Comparison of ENCODE assay signal across 7 cellular contexts in genomic region chr5:40825461-40826043, GRCh38. TPM values are rescaled to one million over a fixed set of nuclear protein-coding genes. Genes with fewer than 3 reads are reported as not detected.
DNase-seq lines count a peak whose midpoint lies in the region; ATAC-seq, FAIRE-seq and TF ChIP-seq lines count a peak whose summit lies in the region.
"Not testable (repeated sequence)": the region's sequence is repeated elsewhere in the genome, so short reads cannot be mapped to it uniquely, and the experiment has no call there.

No MANE protein-coding gene starts in this region.

- not testable (repeated sequence) for TF ChIP-seq POLR2A in GM12878 (IDR thresholded peaks at IDR 0.05; ENCODE audit: low read depth, low read length)

- H3T11ph ChIP-seq in H9 (ENCODE audit: low read length), result not testable (repeated sequence)

- H3K27me3 ChIP-seq in H9 (ENCODE audit: insufficient read depth, low read length); Panc1 (ENCODE audit: control insufficient read depth, insufficient read depth, low read length); GM12878 (replicated peaks in 1 of 2; ENCODE audit: control insufficient read depth in 2 of 2, insufficient read depth in 2 of 2, low read length in 1 of 2): not testable (repeated sequence)

- WGBS in H9 (ENCODE audit: extremely low coverage, insufficient read length, low lambda C conversion rate), result no CpG with 5 or more reads among the region's 11 CpGs
- WGBS in GM12878 (ENCODE audit: insufficient coverage, insufficient replicate concordance, low lambda C conversion rate, missing lambda C conversion rate), result 58% methylated on average over 11 of the region's 11 CpGs

- not testable (repeated sequence) for H3K18ac ChIP-seq in H9 (ENCODE audit: insufficient read length, low read depth, low read length)

- not testable (repeated sequence) for H2AK5ac ChIP-seq in H9 (ENCODE audit: insufficient read length, low read length)

- TF ChIP-seq EP300 in GM12878 (IDR thresholded peaks at IDR 0.05; ENCODE audit: borderline replicate concordance in 1 of 2, control insufficient read depth in 1 of 2, low read depth in 2 of 2, low read length in 2 of 2), result not testable (repeated sequence)

- not testable (repeated sequence) for H4K5ac ChIP-seq in H9 (ENCODE audit: insufficient read length, low read depth, low read length)

- in situ Hi-C loops in Panc1 (cut with HindIII; ENCODE audit: low pct_unique_long_range_greater_than_20kb, low sequenced_read_pairs); GM12878 (cut with MboI): not testable (repeated sequence)

- CTCF ChIA-PET in Panc1 (lab: Charles Lee); GM12878 (lab: Yijun Ruan, JAX): not testable (repeated sequence)
- CTCF ChIA-PET in activated CD4-positive, alpha-beta T cell treated with anti-CD3 and anti-CD28 coated beads for 36 hours (lab: Charles Lee), result interaction anchor here (1.4 kb wide), 1 partner anchor 11 kb away, joined by 4 read pairs; no protein-coding TSS in a partner anchor

- not testable (repeated sequence) for H3K56ac ChIP-seq in H9 (ENCODE audit: insufficient read length, low read depth, low read length)

- not testable (repeated sequence) for BruUV-seq in Panc1 (replicated peaks; lab: Mats Ljungman, UMichigan); GM12878 (replicated peaks; lab: Mats Ljungman, UMichigan)

- TF ChIP-seq RAD21 in GM12878 (IDR thresholded peaks at IDR 0.05; ENCODE audit: insufficient read depth, low read depth, low read length), result not testable (repeated sequence)

- peak overlapping the region; percentile 1 to 90 (median 39); a peak in 6 of 7 replicates for H3K27ac Mint-ChIP-seq in H9
- H3K27ac Mint-ChIP-seq in activated CD4-positive, alpha-beta T cell treated with anti-CD3 and anti-CD28 coated beads for 36 hours, result not testable (repeated sequence)

- RAD21 ChIA-PET in GM12878 (lab: Charles Lee; ENCODE audit: unreplicated experiment), result not testable (repeated sequence)

- H3K36me3 Mint-ChIP-seq in H9 (ENCODE audit: insufficient read depth in 1 of 3, low read depth in 3 of 3), result peaks cover 38 to 45% (median 43%) of the 10 kb centered on the region in 3 experiments
- H3K36me3 Mint-ChIP-seq in activated CD4-positive, alpha-beta T cell treated with anti-CD3 and anti-CD28 coated beads for 36 hours (ENCODE audit: low read depth), result peaks cover 46% of the 10 kb centered on the region

- H2BK15ac ChIP-seq in H9 (ENCODE audit: low read depth, low read length), result not testable (repeated sequence)

- POLR2A ChIA-PET in Panc1 (lab: Charles Lee), result interaction anchor here (1.0 kb wide), 1 partner anchor 14 kb away, joined by 3 read pairs; no protein-coding TSS in a partner anchor
- POLR2A ChIA-PET in activated CD4-positive, alpha-beta T cell treated with anti-CD3 and anti-CD28 coated beads for 36 hours (lab: Charles Lee), result interaction anchor here (0.6 to 1.2 kb wide), 2 partner anchors 12 to 78 kb away, joined by 3 to 6 read pairs; no protein-coding TSS in a partner anchor
- POLR2A ChIA-PET in GM12878 (lab: Charles Lee), result not testable (repeated sequence)

- FAIRE-seq in GM12878 (lab: Jason Lieb, UNC), result not testable (repeated sequence)

- not testable (repeated sequence) for H3K27me3 Mint-ChIP-seq in H9 (ENCODE audit: low read depth); activated CD4-positive, alpha-beta T cell treated with anti-CD3 and anti-CD28 coated beads for 36 hours

- H3K4me3 Mint-ChIP-seq in H9; activated CD4-positive, alpha-beta T cell treated with anti-CD3 and anti-CD28 coated beads for 36 hours: not testable (repeated sequence)

- ATAC-seq in Panc1 (peak; percentile 54), GM12878 (peak; percentile 12), left lobe of liver (peak; percentile 29)
- ATAC-seq in activated CD4-positive, alpha-beta T cell treated with anti-CD3 and anti-CD28 coated beads for 36 hours, result peak; percentile 20

- not testable (repeated sequence) for H4K8ac ChIP-seq in H9 (replicated peaks; ENCODE audit: insufficient read length, low read depth, low read length)

- not testable (repeated sequence) for H3K9ac ChIP-seq in H9 (ENCODE audit: extremely low read depth, insufficient read length, low read length); GM12878 (ENCODE audit: control insufficient read depth, insufficient read depth, low read length)

- not testable (repeated sequence) for H3K4me1 ChIP-seq in H9 (ENCODE audit: insufficient read depth, low read length); Panc1 (ENCODE audit: control insufficient read depth, insufficient read depth, low read length); GM12878 (ENCODE audit: control insufficient read depth, insufficient read depth, low read length)

- H3K36me3 ChIP-seq in Panc1 (ENCODE audit: control insufficient read depth, insufficient read depth, low read length) (peaks cover 29% of the 10 kb centered on the region), GM12878 (ENCODE audit: control insufficient read depth in 2 of 2, insufficient read depth in 2 of 2, low read length in 1 of 2) (peaks cover 6 to 32% of the 10 kb centered on the region in 2 experiments)

- not testable (repeated sequence) for H3K4me3 ChIP-seq in Panc1 (ENCODE audit: low read depth in 2 of 2, low read length in 2 of 2); GM12878

- H3K23ac ChIP-seq in H9 (ENCODE audit: insufficient read length, low read depth, low read length), result not testable (repeated sequence)

- H3K9me3 ChIP-seq in H9 (ENCODE audit: control insufficient read depth, low read depth, low read length); Panc1 (ENCODE audit: control insufficient read depth, insufficient read depth, low read depth, low read length); GM12878 (replicated peaks; ENCODE audit: control insufficient read depth, insufficient read depth, low read length): not testable (repeated sequence)

- SMC1A ChIA-PET in GM12878 (lab: Charles Lee; ENCODE audit: uncharacterized antibody, unreplicated experiment), result not testable (repeated sequence)

- H3K14ac ChIP-seq in H9 (ENCODE audit: insufficient read depth, low read length), result not testable (repeated sequence)

- H2BK20ac ChIP-seq in H9 (ENCODE audit: low read depth, low read length, poor library complexity, severe bottlenecking), result not testable (repeated sequence)

- H2AFZ ChIP-seq in H9 (ENCODE audit: low read length); GM12878 (ENCODE audit: control insufficient read depth, low read depth, low read length): not testable (repeated sequence)

- H3K23me2 ChIP-seq in H9 (ENCODE audit: insufficient read length, low read depth, low read length, poor library complexity, severe bottlenecking), result not testable (repeated sequence)

- not testable (repeated sequence) for H2BK5ac ChIP-seq in H9 (ENCODE audit: insufficient read length, low read length)

- not testable (repeated sequence) for H3K9me3 Mint-ChIP-seq in H9; activated CD4-positive, alpha-beta T cell treated with anti-CD3 and anti-CD28 coated beads for 36 hours (ENCODE audit: low read depth)

- H2BK12ac ChIP-seq in H9 (ENCODE audit: insufficient read length, low read depth, low read length), result not testable (repeated sequence)

- H3K79me2 ChIP-seq in H9 (ENCODE audit: insufficient read depth, low read length); GM12878 (ENCODE audit: control insufficient read depth, insufficient read depth, low read length): not testable (repeated sequence)

- TF ChIP-seq CTCF in H9 (conservative IDR thresholded peaks at IDR 0.05); Panc1 (IDR thresholded peaks at IDR 0.05); GM12878 (IDR thresholded peaks at IDR 0.05 in 2 of 3, conservative IDR thresholded peaks at IDR 0.05 in 1 of 3; ENCODE audit: control insufficient read depth in 2 of 3, extremely low read depth in 1 of 3, insufficient read depth in 1 of 3, low read depth in 3 of 3, low read length in 3 of 3): not testable (repeated sequence)

- H4K91ac ChIP-seq in H9 (ENCODE audit: insufficient read length, low read depth, low read length), result not testable (repeated sequence)

- DNase-seq in DMS 273 (lab: John Stamatoyannopoulos, UW; ENCODE audit: unreplicated experiment) (peak; percentile 74), M059J (ENCODE audit: low read depth) (peak; percentile 25)
- not testable (repeated sequence) for DNase-seq in H9; Panc1 (ENCODE audit: low read depth, low spot score); activated CD4-positive, alpha-beta T cell treated with anti-CD3 and anti-CD28 coated beads for 36 hours; GM12878 (ENCODE audit: low read depth, low spot score); left lobe of liver (ENCODE audit: low spot score)

- H4K20me1 ChIP-seq in H9 (ENCODE audit: control insufficient read depth, insufficient read depth, insufficient read length); GM12878 (ENCODE audit: control insufficient read depth, insufficient read depth): not testable (repeated sequence)

- not testable (repeated sequence) for H2BK120ac ChIP-seq in H9 (ENCODE audit: low read depth, low read length, poor library complexity, severe bottlenecking)

- H3K27ac ChIP-seq in H9 (ENCODE audit: insufficient read length, low read depth, low read length), result peak overlapping the region; percentile 60
- H3K27ac ChIP-seq in Panc1 (ENCODE audit: low read length); GM12878 (ENCODE audit: control insufficient read depth, insufficient read depth): not testable (repeated sequence)

- H3K79me1 ChIP-seq in H9 (ENCODE audit: insufficient read depth, low read depth, low read length, poor library complexity, severe bottlenecking), result not testable (repeated sequence)

- intact Hi-C loops in Panc1 (cut with micrococcal nuclease; ENCODE audit: unreplicated experiment); activated CD4-positive, alpha-beta T cell treated with anti-CD3 and anti-CD28 coated beads for 36 hours (cut with DNase I, micrococcal nuclease); GM12878 (cut with micrococcal nuclease; ENCODE audit: unreplicated experiment): not testable (repeated sequence)

- peaks cover 10 to 20% of the 10 kb centered on the region in 2 experiments for H3K4me1 Mint-ChIP-seq in H9
- H3K4me1 Mint-ChIP-seq in activated CD4-positive, alpha-beta T cell treated with anti-CD3 and anti-CD28 coated beads for 36 hours, result peaks cover 23% of the 10 kb centered on the region

- not testable (repeated sequence) for H3K4me2 ChIP-seq in H9 (ENCODE audit: insufficient read depth, insufficient read length, low read length); GM12878 (ENCODE audit: control insufficient read depth, insufficient read depth)

- H3K4ac ChIP-seq in H9 (ENCODE audit: low read depth, low read length), result not testable (repeated sequence)

RNA-seq across cellular contexts. Expression of gene RPL37, which starts 9.5 kb away (rescaled TPM):
- total RNA-seq in H9 (2021) (1,726 and 1,735 TPM in 2 replicates), Panc1 (2021; ENCODE audit: unreplicated experiment) (916 TPM), GM12878 (2014; rRNA removed) (3,247 and 3,409 TPM in 2 replicates), GM12878 (2014; rRNA removed; fragmentation: Illumina TruSeq; extraction: Trizol) (4,157 and 4,159 TPM in 2 replicates), GM12878 (2021) (2,179 and 2,342 TPM in 2 replicates), left lobe of liver (375 TPM)
- 116 and 230 TPM in 2 replicates for total RNA-seq in M059J (2014; rRNA removed; shearing (Covaris generic))
- 2,029 TPM for polyA plus RNA-seq in Panc1 (2012; ENCODE audit: insufficient read length)
- total RNA-seq in activated CD4-positive, alpha-beta T cell treated with anti-CD3 and anti-CD28 coated beads for 36 hours, result 1,000 to 10,000 TPM; 1,915 to 1,951 TPM
- 223 and 245 TPM in 2 replicates for total RNA-seq in GM12878 (2013; cell fraction: nucleolus; rRNA removed)
- polyA plus RNA-seq in GM12878 (2011; ENCODE audit: low read depth), result 217 TPM
- polyA plus RNA-seq in GM12878 (2011; rRNA removed) (3,638 and 4,817 TPM in 2 replicates), GM12878 (2014; fragmentation: Illumina TruSeq; extraction: Trizol) (3,012 and 4,033 TPM in 2 replicates), GM12878 (2014; fragmentation: Nextera tagmentation; extraction: Ambion mirVana) (1,000 to 10,000 TPM; 2,699 to 2,779 TPM), GM12878 (2014; rRNA removed) (6,216 and 6,624 TPM in 2 replicates), GM12878 (2016; fragmentation: Nextera tagmentation; extraction: Ambion mirVana) (1,000 to 10,000 TPM; 1,697 to 1,785 TPM)
- polyA plus RNA-seq in GM12878 (2011; cell fraction: cytosol; rRNA removed), result 382 and 1,206 TPM in 2 replicates
- polyA plus RNA-seq in GM12878 (2011; cell fraction: nucleus; rRNA removed), result 836 and 2,011 TPM in 2 replicates
- polyA plus RNA-seq in GM12878 (2012), result 7,372 and 8,466 TPM in 2 replicates
- polyA minus RNA-seq in GM12878 (2011; rRNA and poly(A)+ RNA removed), result 1,482 and 2,664 TPM in 2 replicates
- polyA minus RNA-seq in GM12878 (2011; cell fraction: cytosol; rRNA and poly(A)+ RNA removed), result 574 and 607 TPM in 2 replicates
- 206 and 327 TPM in 2 replicates for polyA minus RNA-seq in GM12878 (2011; cell fraction: nucleus; rRNA and poly(A)+ RNA removed)

RNA-seq across cellular contexts. Expression of gene CARD6, which starts 15.6 kb away (rescaled TPM):
- total RNA-seq in H9 (2021), result 0.22 and 0.35 TPM in 2 replicates
- total RNA-seq in M059J (2014; rRNA removed; shearing (Covaris generic)), result 5.7 and 8.0 TPM in 2 replicates
- total RNA-seq in Panc1 (2021; ENCODE audit: unreplicated experiment), result 0.49 TPM
- polyA plus RNA-seq in Panc1 (2012; ENCODE audit: insufficient read length), result 0.05 TPM
- total RNA-seq in activated CD4-positive, alpha-beta T cell treated with anti-CD3 and anti-CD28 coated beads for 36 hours, result 1 to 10 TPM; 1.5 to 1.7 TPM
- 0.27 and 0.46 TPM in 2 replicates for total RNA-seq in GM12878 (2013; cell fraction: nucleolus; rRNA removed)
- 0.56 and 0.65 TPM in 2 replicates for total RNA-seq in GM12878 (2014; rRNA removed)
- 0.63 and 0.64 TPM in 2 replicates for total RNA-seq in GM12878 (2014; rRNA removed; fragmentation: Illumina TruSeq; extraction: Trizol)
- total RNA-seq in GM12878 (2021), result 0.64 TPM in 2 replicates
- 0.75 TPM for polyA plus RNA-seq in GM12878 (2011; ENCODE audit: low read depth)
- polyA plus RNA-seq in GM12878 (2011; rRNA removed), result 1.2 TPM in 2 replicates
- polyA plus RNA-seq in GM12878 (2011; cell fraction: cytosol; rRNA removed), result 0.70 and 0.75 TPM in 2 replicates
- 0.33 and 0.39 TPM in 2 replicates for polyA plus RNA-seq in GM12878 (2011; cell fraction: nucleus; rRNA removed)
- 0.61 and 0.66 TPM in 2 replicates for polyA plus RNA-seq in GM12878 (2012)
- polyA plus RNA-seq in GM12878 (2014; fragmentation: Illumina TruSeq; extraction: Trizol), result 0.65 and 1.3 TPM in 2 replicates
- under 1 TPM; 0.29 to 0.68 TPM for polyA plus RNA-seq in GM12878 (2014; fragmentation: Nextera tagmentation; extraction: Ambion mirVana)
- polyA plus RNA-seq in GM12878 (2014; rRNA removed), result 0.34 and 0.35 TPM in 2 replicates
- under 1 TPM; 0.43 to 0.60 TPM for polyA plus RNA-seq in GM12878 (2016; fragmentation: Nextera tagmentation; extraction: Ambion mirVana)
- polyA minus RNA-seq in GM12878 (2011; rRNA and poly(A)+ RNA removed), result 0.95 and 1.7 TPM in 2 replicates
- 0.52 and 0.53 TPM in 2 replicates for polyA minus RNA-seq in GM12878 (2011; cell fraction: cytosol; rRNA and poly(A)+ RNA removed)
- polyA minus RNA-seq in GM12878 (2011; cell fraction: nucleus; rRNA and poly(A)+ RNA removed), result 0.36 and 0.57 TPM in 2 replicates
- 2.4 TPM for total RNA-seq in left lobe of liver

RNA-seq across cellular contexts. Expression of gene PRKAA1, which starts 27.4 kb away (rescaled TPM):
- total RNA-seq in H9 (2021) (28.8 and 29.1 TPM in 2 replicates), Panc1 (2021; ENCODE audit: unreplicated experiment) (75.8 TPM), GM12878 (2014; rRNA removed) (28.2 and 40.6 TPM in 2 replicates), GM12878 (2014; rRNA removed; fragmentation: Illumina TruSeq; extraction: Trizol) (36.2 and 37.7 TPM in 2 replicates), GM12878 (2021) (34.0 and 36.4 TPM in 2 replicates), left lobe of liver (38.9 TPM)
- total RNA-seq in M059J (2014; rRNA removed; shearing (Covaris generic)), result 59.4 and 79.2 TPM in 2 replicates
- 36.6 TPM for polyA plus RNA-seq in Panc1 (2012; ENCODE audit: insufficient read length)
- total RNA-seq in activated CD4-positive, alpha-beta T cell treated with anti-CD3 and anti-CD28 coated beads for 36 hours, result 10 to 100 TPM; 46.9 to 63.9 TPM
- total RNA-seq in GM12878 (2013; cell fraction: nucleolus; rRNA removed), result 42.6 and 44.4 TPM in 2 replicates
- 12.1 TPM for polyA plus RNA-seq in GM12878 (2011; ENCODE audit: low read depth)
- polyA plus RNA-seq in GM12878 (2011; rRNA removed) (37.2 and 46.9 TPM in 2 replicates), GM12878 (2014; fragmentation: Illumina TruSeq; extraction: Trizol) (55.5 and 67.5 TPM in 2 replicates), GM12878 (2014; fragmentation: Nextera tagmentation; extraction: Ambion mirVana) (10 to 100 TPM; 13.6 to 13.8 TPM), GM12878 (2014; rRNA removed) (31.0 and 36.2 TPM in 2 replicates), GM12878 (2016; fragmentation: Nextera tagmentation; extraction: Ambion mirVana) (10 to 100 TPM; 23.6 to 25.4 TPM)
- 16.6 and 18.1 TPM in 2 replicates for polyA plus RNA-seq in GM12878 (2011; cell fraction: cytosol; rRNA removed)
- polyA plus RNA-seq in GM12878 (2011; cell fraction: nucleus; rRNA removed), result 27.0 and 29.3 TPM in 2 replicates
- polyA plus RNA-seq in GM12878 (2012), result 13.8 and 14.1 TPM in 2 replicates
- 17.2 and 27.1 TPM in 2 replicates for polyA minus RNA-seq in GM12878 (2011; rRNA and poly(A)+ RNA removed)
- 12.7 and 16.7 TPM in 2 replicates for polyA minus RNA-seq in GM12878 (2011; cell fraction: cytosol; rRNA and poly(A)+ RNA removed)
- polyA minus RNA-seq in GM12878 (2011; cell fraction: nucleus; rRNA and poly(A)+ RNA removed), result 10.3 and 24.0 TPM in 2 replicates
